11 cellular contexts compared by ENCODE assay signal in genomic region chr5:6733411-6734242, GRCh38. TPM values are rescaled to one million over a fixed set of nuclear protein-coding genes. Genes with fewer than 3 reads are reported as not detected.
A peak's percentile ranks its signal among the peaks of the same experiment; 100 is the strongest.
DNase-seq lines count a peak whose midpoint lies in the region; ATAC-seq and TF ChIP-seq lines count a peak whose summit lies in the region.
"Had no signal": no experiment of that assay in that cellular context is flagged by ENCODE, and none has a peak within 500 bp of the region (broad histone marks: within the 10 kb centered on the region; RNA-seq: fewer than 3 reads in every experiment).

No MANE protein-coding gene starts in this region.

- no peaks in the 10 kb centered on the region for H3K9me3 Mint-ChIP-seq in activated CD4-positive, alpha-beta T cell treated with anti-CD3 and anti-CD28 coated beads, Interleukin-2, amount 10 ng/mL, durations not matched to agents 24 days and 14 days
- no peaks in the 10 kb centered on the region for H3K9me3 Mint-ChIP-seq in activated T-helper 2 cell treated with anti-CD3 and anti-CD28 coated beads, Interferon-gamma antibody, Interleukin-2, Interleukin-4, amounts not matched to agents 10 μg/mL and 5 μg/mL and 100 μg/mL, durations not matched to agents 14 hours and 24 hours and 36 hours

- peak overlapping the region; percentile 97 for H3K27ac ChIP-seq in smooth muscle cell (ENCODE audit: low read depth)
- H3K27ac ChIP-seq: prostate gland had no signal

- no peaks in the 10 kb centered on the region for H3K9me3 ChIP-seq in smooth muscle cell (replicated peaks; ENCODE audit: low read depth)
- H3K9me3 ChIP-seq: prostate gland had no signal

- no peak for TF ChIP-seq CTCF in fibroblast of pulmonary artery (IDR thresholded peaks at IDR 0.05; ENCODE audit: low read length, missing control alignments)
- no peak for TF ChIP-seq CTCF in smooth muscle cell (IDR thresholded peaks at IDR 0.05; ENCODE audit: borderline replicate concordance, insufficient read depth, poor library complexity, severe bottlenecking)

- H3K4me1 Mint-ChIP-seq in activated CD4-positive, alpha-beta T cell treated with anti-CD3 and anti-CD28 coated beads, Interleukin-2, amount 10 ng/mL, durations not matched to agents 24 days and 14 days: peaks cover 70% of the 10 kb centered on the region
- H3K4me1 Mint-ChIP-seq in activated T-helper 2 cell treated with anti-CD3 and anti-CD28 coated beads, Interferon-gamma antibody, Interleukin-2, Interleukin-4, amounts not matched to agents 10 μg/mL and 5 μg/mL and 100 μg/mL, durations not matched to agents 14 hours and 24 hours and 36 hours (ENCODE audit: low read depth): peaks cover 66% of the 10 kb centered on the region

- H3K4me1 ChIP-seq in smooth muscle cell (ENCODE audit: low read depth): peaks cover 24% of the 10 kb centered on the region

- H3K27ac Mint-ChIP-seq in activated CD4-positive, alpha-beta T cell treated with anti-CD3 and anti-CD28 coated beads, Interleukin-2, amount 10 ng/mL, durations not matched to agents 24 days and 14 days: peak overlapping the region; percentile 5
- H3K27ac Mint-ChIP-seq in activated T-helper 2 cell treated with anti-CD3 and anti-CD28 coated beads, Interferon-gamma antibody, Interleukin-2, Interleukin-4, amounts not matched to agents 10 μg/mL and 5 μg/mL and 100 μg/mL, durations not matched to agents 14 hours and 24 hours and 36 hours: peak overlapping the region; percentile 23

- peak overlapping the region; percentile 81 for H3K9ac ChIP-seq in smooth muscle cell (ENCODE audit: low read depth)

- intact Hi-C loops in activated CD4-positive, alpha-beta T cell treated with anti-CD3 and anti-CD28 coated beads, Interleukin-2, amount 10 ng/mL, durations not matched to agents 24 days and 14 days (cut with micrococcal nuclease): no loop called here
- intact Hi-C loops in activated T-helper 2 cell treated with anti-CD3 and anti-CD28 coated beads, Interferon-gamma antibody, Interleukin-2, Interleukin-4, amounts not matched to agents 10 μg/mL and 5 μg/mL and 100 μg/mL, durations not matched to agents 14 hours and 24 hours and 36 hours (cut with micrococcal nuclease): no loop called here

- DNase-seq in activated CD4-positive, alpha-beta T cell treated with anti-CD3 and anti-CD28 coated beads, Interleukin-2, amount 10 ng/mL, durations not matched to agents 24 days and 14 days: no peak
- DNase-seq in activated CD4-positive, alpha-beta T cell treated with anti-CD3 and anti-CD28 coated beads for 4 hours: no peak
- no peak for DNase-seq in activated T-helper 2 cell treated with anti-CD3 and anti-CD28 coated beads, Interferon-gamma antibody, Interleukin-2, Interleukin-4, amounts not matched to agents 10 μg/mL and 5 μg/mL and 100 μg/mL, durations not matched to agents 14 hours and 24 hours and 36 hours (ENCODE audit: low spot score)
- DNase-seq in fibroblast of pulmonary artery (ENCODE audit: low read depth): peak; percentile 73
- no peak for DNase-seq in smooth muscle cell (lab: John Stamatoyannopoulos, UW; ENCODE audit: unreplicated experiment)
- DNase-seq in AG20443 (ENCODE audit: low spot score): no peak
- DNase-seq in DMS114 treated with DMSO at 0.1 percent for 48 hours (lab: John Stamatoyannopoulos, UW; ENCODE audit: unreplicated experiment): no peak
- DNase-seq: activated naive CD4-positive, alpha-beta T cell treated with Interleukin-2 at 50 U/mL for 16 hours; NCI-H1694 had no signal

- H3K4me2 ChIP-seq in smooth muscle cell: peak overlapping the region; percentile 81

- no peaks in the 10 kb centered on the region for H3K36me3 ChIP-seq in smooth muscle cell (ENCODE audit: low read depth)
- H3K36me3 ChIP-seq: prostate gland had no signal

- H3F3A ChIP-seq in smooth muscle cell (ENCODE audit: low read depth): peaks cover 8% of the 10 kb centered on the region

- H3K27me3 Mint-ChIP-seq in activated CD4-positive, alpha-beta T cell treated with anti-CD3 and anti-CD28 coated beads, Interleukin-2, amount 10 ng/mL, durations not matched to agents 24 days and 14 days: no peaks in the 10 kb centered on the region
- H3K27me3 Mint-ChIP-seq in activated T-helper 2 cell treated with anti-CD3 and anti-CD28 coated beads, Interferon-gamma antibody, Interleukin-2, Interleukin-4, amounts not matched to agents 10 μg/mL and 5 μg/mL and 100 μg/mL, durations not matched to agents 14 hours and 24 hours and 36 hours (ENCODE audit: low read depth): no peaks in the 10 kb centered on the region

- H3K4me3 ChIP-seq in fibroblast of pulmonary artery (replicated peaks; ENCODE audit: low read depth, low read length) (peak overlapping the region; percentile 46), smooth muscle cell (no peak overlapping the region)
- H3K4me3 ChIP-seq: prostate gland had no signal

- no peak for ATAC-seq in GM21529 (IDR thresholded peaks at IDR 0.05; ENCODE audit: unreplicated experiment)

- no peaks in the 10 kb centered on the region for H3K27me3 ChIP-seq in smooth muscle cell (ENCODE audit: low read depth)

- H3K79me2 ChIP-seq in smooth muscle cell (ENCODE audit: low read depth): peaks cover 92% of the 10 kb centered on the region

- H2AFZ ChIP-seq in smooth muscle cell (ENCODE audit: low read depth): no peak overlapping the region

- H3K4me3 Mint-ChIP-seq in activated CD4-positive, alpha-beta T cell treated with anti-CD3 and anti-CD28 coated beads, Interleukin-2, amount 10 ng/mL, durations not matched to agents 24 days and 14 days: no peak overlapping the region
- no peak overlapping the region for H3K4me3 Mint-ChIP-seq in activated T-helper 2 cell treated with anti-CD3 and anti-CD28 coated beads, Interferon-gamma antibody, Interleukin-2, Interleukin-4, amounts not matched to agents 10 μg/mL and 5 μg/mL and 100 μg/mL, durations not matched to agents 14 hours and 24 hours and 36 hours (ENCODE audit: low read depth)

- peaks cover 99% of the 10 kb centered on the region for H4K20me1 ChIP-seq in smooth muscle cell (ENCODE audit: low read depth)

- H3K36me3 Mint-ChIP-seq in activated CD4-positive, alpha-beta T cell treated with anti-CD3 and anti-CD28 coated beads, Interleukin-2, amount 10 ng/mL, durations not matched to agents 24 days and 14 days (ENCODE audit: low read depth): peaks cover 37% of the 10 kb centered on the region
- peaks cover 50% of the 10 kb centered on the region for H3K36me3 Mint-ChIP-seq in activated T-helper 2 cell treated with anti-CD3 and anti-CD28 coated beads, Interferon-gamma antibody, Interleukin-2, Interleukin-4, amounts not matched to agents 10 μg/mL and 5 μg/mL and 100 μg/mL, durations not matched to agents 14 hours and 24 hours and 36 hours (ENCODE audit: low read depth)

- 70% methylated on average over 21 of the region's 21 CpGs for WGBS in smooth muscle cell (ENCODE audit: low lambda C conversion rate)

RNA-seq across cellular contexts. Expression of gene TENT4A, which starts 20.4 kb away (rescaled TPM):
- 38.8 and 43.4 TPM in 2 replicates for total RNA-seq in activated CD4-positive, alpha-beta T cell treated with anti-CD3 and anti-CD28 coated beads, Interleukin-2, amount 10 ng/mL, durations not matched to agents 24 days and 14 days
- 39.4 and 40.1 TPM in 2 replicates for total RNA-seq in activated T-helper 2 cell treated with anti-CD3 and anti-CD28 coated beads, Interferon-gamma antibody, Interleukin-2, Interleukin-4, amounts not matched to agents 10 μg/mL and 5 μg/mL and 100 μg/mL, durations not matched to agents 14 hours and 24 hours and 36 hours
- total RNA-seq in smooth muscle cell: 16.2 and 16.9 TPM in 2 replicates
- 10.0 and 10.4 TPM in 2 replicates for polyA plus RNA-seq in smooth muscle cell
